In the genomic region with DNA sequence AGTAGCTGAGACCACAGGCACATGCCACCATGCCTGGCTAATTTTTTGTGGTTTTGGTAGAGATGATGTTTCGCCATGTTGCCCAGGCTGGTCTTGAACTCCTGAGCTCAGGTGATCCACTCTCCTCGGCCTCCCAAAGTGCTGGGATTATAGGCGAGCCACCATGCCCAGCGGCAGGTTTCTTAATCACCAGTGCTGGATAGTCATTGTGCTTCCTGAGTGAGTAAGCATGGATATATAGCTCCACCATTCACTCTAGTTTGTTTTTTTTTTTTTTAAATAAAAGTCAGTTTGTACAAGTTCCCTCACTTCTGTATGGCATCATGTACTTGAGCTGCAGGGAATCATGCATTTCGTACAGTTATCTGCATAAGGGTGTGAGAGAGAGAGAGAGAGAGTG, we compare ENCODE assay signal across 2 cellular contexts.
TF ChIP-seq lines count a peak whose summit lies in the region.

No MANE protein-coding gene starts in this region.

TF ChIP-seq in endothelial cell of umbilical vein, 7 proteins besides CTCF, POLR2A, EP300 and RAD21:
- TF ChIP-seq, protein P1, sequence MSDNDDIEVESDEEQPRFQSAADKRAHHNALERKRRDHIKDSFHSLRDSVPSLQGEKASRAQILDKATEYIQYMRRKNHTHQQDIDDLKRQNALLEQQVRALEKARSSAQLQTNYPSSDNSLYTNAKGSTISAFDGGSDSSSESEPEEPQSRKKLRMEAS (IDR thresholded peaks at IDR 0.05; ENCODE audit: insufficient read depth, insufficient read length): no peak
- TF ChIP-seq FOS (IDR thresholded peaks at IDR 0.05; ENCODE audit: borderline replicate concordance, insufficient read depth, low read length): peak; percentile 16

TF ChIP-seq in GM23338, 12 proteins besides CTCF, POLR2A, EP300 and RAD21:
- TF ChIP-seq, protein P2, sequence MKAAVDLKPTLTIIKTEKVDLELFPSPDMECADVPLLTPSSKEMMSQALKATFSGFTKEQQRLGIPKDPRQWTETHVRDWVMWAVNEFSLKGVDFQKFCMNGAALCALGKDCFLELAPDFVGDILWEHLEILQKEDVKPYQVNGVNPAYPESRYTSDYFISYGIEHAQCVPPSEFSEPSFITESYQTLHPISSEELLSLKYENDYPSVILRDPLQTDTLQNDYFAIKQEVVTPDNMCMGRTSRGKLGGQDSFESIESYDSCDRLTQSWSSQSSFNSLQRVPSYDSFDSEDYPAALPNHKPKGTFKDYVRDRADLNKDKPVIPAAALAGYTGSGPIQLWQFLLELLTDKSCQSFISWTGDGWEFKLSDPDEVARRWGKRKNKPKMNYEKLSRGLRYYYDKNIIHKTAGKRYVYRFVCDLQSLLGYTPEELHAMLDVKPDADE (IDR thresholded peaks at IDR 0.05): no peak
- TF ChIP-seq EZH2phosphoT487 (IDR thresholded peaks at IDR 0.05; ENCODE audit: unreplicated experiment) (no peak), STAT1 (IDR thresholded peaks at IDR 0.05; ENCODE audit: unreplicated experiment) (no peak), JUNB (IDR thresholded peaks at IDR 0.05; ENCODE audit: unreplicated experiment) (no peak), ZNF331 (CRISPR knock-in tag; IDR thresholded peaks at IDR 0.05; ENCODE audit: low read depth) (no peak), EZH2 (IDR thresholded peaks at IDR 0.05; ENCODE audit: low read depth, unreplicated experiment) (no peak)
- TF ChIP-seq, protein P3, sequence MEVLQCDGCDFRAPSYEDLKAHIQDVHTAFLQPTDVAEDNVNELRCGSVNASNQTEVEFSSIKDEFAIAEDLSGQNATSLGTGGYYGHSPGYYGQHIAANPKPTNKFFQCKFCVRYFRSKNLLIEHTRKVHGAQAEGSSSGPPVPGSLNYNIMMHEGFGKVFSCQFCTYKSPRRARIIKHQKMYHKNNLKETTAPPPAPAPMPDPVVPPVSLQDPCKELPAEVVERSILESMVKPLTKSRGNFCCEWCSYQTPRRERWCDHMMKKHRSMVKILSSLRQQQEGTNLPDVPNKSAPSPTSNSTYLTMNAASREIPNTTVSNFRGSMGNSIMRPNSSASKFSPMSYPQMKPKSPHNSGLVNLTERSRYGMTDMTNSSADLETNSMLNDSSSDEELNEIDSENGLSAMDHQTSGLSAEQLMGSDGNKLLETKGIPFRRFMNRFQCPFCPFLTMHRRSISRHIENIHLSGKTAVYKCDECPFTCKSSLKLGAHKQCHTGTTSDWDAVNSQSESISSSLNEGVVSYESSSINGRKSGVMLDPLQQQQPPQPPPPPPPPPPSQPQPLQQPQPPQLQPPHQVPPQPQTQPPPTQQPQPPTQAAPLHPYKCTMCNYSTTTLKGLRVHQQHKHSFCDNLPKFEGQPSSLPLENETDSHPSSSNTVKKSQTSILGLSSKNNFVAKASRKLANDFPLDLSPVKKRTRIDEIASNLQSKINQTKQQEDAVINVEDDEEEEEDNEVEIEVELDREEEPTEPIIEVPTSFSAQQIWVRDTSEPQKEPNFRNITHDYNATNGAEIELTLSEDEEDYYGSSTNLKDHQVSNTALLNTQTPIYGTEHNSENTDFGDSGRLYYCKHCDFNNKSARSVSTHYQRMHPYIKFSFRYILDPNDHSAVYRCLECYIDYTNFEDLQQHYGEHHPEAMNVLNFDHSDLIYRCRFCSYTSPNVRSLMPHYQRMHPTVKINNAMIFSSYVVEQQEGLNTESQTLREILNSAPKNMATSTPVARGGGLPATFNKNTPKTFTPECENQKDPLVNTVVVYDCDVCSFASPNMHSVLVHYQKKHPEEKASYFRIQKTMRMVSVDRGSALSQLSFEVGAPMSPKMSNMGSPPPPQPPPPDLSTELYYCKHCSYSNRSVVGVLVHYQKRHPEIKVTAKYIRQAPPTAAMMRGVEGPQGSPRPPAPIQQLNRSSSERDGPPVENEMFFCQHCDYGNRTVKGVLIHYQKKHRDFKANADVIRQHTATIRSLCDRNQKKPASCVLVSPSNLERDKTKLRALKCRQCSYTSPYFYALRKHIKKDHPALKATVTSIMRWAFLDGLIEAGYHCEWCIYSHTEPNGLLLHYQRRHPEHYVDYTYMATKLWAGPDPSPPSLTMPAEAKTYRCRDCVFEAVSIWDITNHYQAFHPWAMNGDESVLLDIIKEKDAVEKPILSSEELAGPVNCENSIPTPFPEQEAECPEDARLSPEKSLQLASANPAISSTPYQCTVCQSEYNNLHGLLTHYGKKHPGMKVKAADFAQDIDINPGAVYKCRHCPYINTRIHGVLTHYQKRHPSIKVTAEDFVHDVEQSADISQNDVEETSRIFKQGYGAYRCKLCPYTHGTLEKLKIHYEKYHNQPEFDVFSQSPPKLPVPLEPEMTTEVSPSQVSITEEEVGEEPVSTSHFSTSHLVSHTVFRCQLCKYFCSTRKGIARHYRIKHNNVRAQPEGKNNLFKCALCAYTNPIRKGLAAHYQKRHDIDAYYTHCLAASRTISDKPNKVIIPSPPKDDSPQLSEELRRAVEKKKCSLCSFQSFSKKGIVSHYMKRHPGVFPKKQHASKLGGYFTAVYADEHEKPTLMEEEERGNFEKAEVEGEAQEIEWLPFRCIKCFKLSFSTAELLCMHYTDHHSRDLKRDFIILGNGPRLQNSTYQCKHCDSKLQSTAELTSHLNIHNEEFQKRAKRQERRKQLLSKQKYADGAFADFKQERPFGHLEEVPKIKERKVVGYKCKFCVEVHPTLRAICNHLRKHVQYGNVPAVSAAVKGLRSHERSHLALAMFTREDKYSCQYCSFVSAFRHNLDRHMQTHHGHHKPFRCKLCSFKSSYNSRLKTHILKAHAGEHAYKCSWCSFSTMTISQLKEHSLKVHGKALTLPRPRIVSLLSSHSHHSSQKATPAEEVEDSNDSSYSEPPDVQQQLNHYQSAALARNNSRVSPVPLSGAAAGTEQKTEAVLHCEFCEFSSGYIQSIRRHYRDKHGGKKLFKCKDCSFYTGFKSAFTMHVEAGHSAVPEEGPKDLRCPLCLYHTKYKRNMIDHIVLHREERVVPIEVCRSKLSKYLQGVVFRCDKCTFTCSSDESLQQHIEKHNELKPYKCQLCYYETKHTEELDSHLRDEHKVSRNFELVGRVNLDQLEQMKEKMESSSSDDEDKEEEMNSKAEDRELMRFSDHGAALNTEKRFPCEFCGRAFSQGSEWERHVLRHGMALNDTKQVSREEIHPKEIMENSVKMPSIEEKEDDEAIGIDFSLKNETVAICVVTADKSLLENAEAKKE (CRISPR knock-in tag; IDR thresholded peaks at IDR 0.05): no peak
